ENCODE assay signal across 16 cellular contexts in genomic region chr6:32416031-32416430, GRCh38. TPM values are rescaled to one million over a fixed set of nuclear protein-coding genes. Genes with fewer than 3 reads are reported as not detected.
A peak's percentile ranks its signal among the peaks of the same experiment; 100 is the strongest.
DNase-seq lines count a peak whose midpoint lies in the region; ATAC-seq, FAIRE-seq and TF ChIP-seq lines count a peak whose summit lies in the region.
"Had no signal": no experiment of that assay in that cellular context is flagged by ENCODE, and none has a peak within 500 bp of the region (broad histone marks: within the 10 kb centered on the region; RNA-seq: fewer than 3 reads in every experiment).

No MANE protein-coding gene starts in this region.

- H3K4me1 ChIP-seq in KMS-11 (ENCODE audit: low read depth, poor library complexity, severe bottlenecking) (peaks cover 10% of the 10 kb centered on the region), keratinocyte (ENCODE audit: control insufficient read depth, extremely low read depth, insufficient read depth, low read length) (peaks cover 5% of the 10 kb centered on the region)
- H3K4me1 ChIP-seq: adrenal gland had no signal

- DNase-seq in Daoy (ENCODE audit: low read depth) (peak; percentile 28), WTC11 (ENCODE audit: low spot score) (no peak), keratinocyte (ENCODE audit: low read depth, low spot score) (no peak), DMS 273 treated with DMSO at 0.1 percent for 48 hours (lab: John Stamatoyannopoulos, UW) (no peak), putamen (ENCODE audit: low spot score) (no peak), cortex of kidney (lab: John Stamatoyannopoulos, UW) (no peak)

- POLR2A ChIA-PET in WTC11 (lab: Charles Lee): no interaction called here

- peaks cover 38% of the 10 kb centered on the region for H3K27me3 Mint-ChIP-seq in WTC11 (ENCODE audit: low read depth)

- H4K20me1 ChIP-seq in KMS-11 (ENCODE audit: insufficient read depth): no peaks in the 10 kb centered on the region
- H4K20me1 ChIP-seq in keratinocyte (ENCODE audit: control insufficient read depth, extremely low read depth, insufficient read depth, low read length): no peaks in the 10 kb centered on the region

- CTCF ChIA-PET in WTC11 (lab: Charles Lee): interaction anchor here (1.0 kb wide), 1 partner anchor 370 kb away, joined by 3 read pairs; no protein-coding TSS in a partner anchor

- H3K4me3 ChIP-seq in KMS-11 (IDR thresholded peaks at IDR 0.05; ENCODE audit: insufficient read depth, low read depth, low read length) (no peak overlapping the region), keratinocyte (ENCODE audit: control insufficient read depth in 2 of 3, extremely low read depth in 1 of 3, insufficient read depth in 2 of 3, low read depth in 1 of 3, low read length in 3 of 3) (peak overlapping the region in 1 of 3 experiments; percentile 26)
- H3K4me3 ChIP-seq: adrenal gland, left lung had no signal

- H3K27ac Mint-ChIP-seq in WTC11: no peak overlapping the region
- H3K27ac Mint-ChIP-seq: CD4-positive, alpha-beta T cell had no signal

- H3K27me3 ChIP-seq in KMS-11 (ENCODE audit: insufficient read depth, low read depth) (peaks cover 5% of the 10 kb centered on the region), keratinocyte (ENCODE audit: control insufficient read depth, extremely low read depth, insufficient read depth, low read length) (peaks cover 14% of the 10 kb centered on the region)

- dilution Hi-C loops in keratinocyte (cut with MboI; ENCODE audit: extremely low pct_ligation_motif_present, low sequenced_read_pairs): no loop called here

- peak overlapping the region; percentile 64; the same call in 1 of the 2 replicates for H3K4me3 Mint-ChIP-seq in WTC11
- H3K4me3 Mint-ChIP-seq: CD4-positive, alpha-beta T cell had no signal

- no peak overlapping the region for H3K9ac ChIP-seq in KMS-11
- no peak overlapping the region for H3K9ac ChIP-seq in keratinocyte (ENCODE audit: control insufficient read depth, extremely low read depth, insufficient read depth, low read length)

- no peaks in the 10 kb centered on the region for H3K36me3 ChIP-seq in KMS-11 (ENCODE audit: insufficient read depth)
- no peaks in the 10 kb centered on the region for H3K36me3 ChIP-seq in keratinocyte (ENCODE audit: control insufficient read depth in 2 of 2, extremely low read depth in 1 of 2, insufficient read depth in 2 of 2, low read length in 2 of 2)
- H3K36me3 ChIP-seq: adrenal gland, left lung had no signal

- peak overlapping the region; percentile 87; the same call in 1 of the 2 replicates for H2AFZ ChIP-seq in KMS-11 (ENCODE audit: low read depth)
- no peak overlapping the region for H2AFZ ChIP-seq in keratinocyte (ENCODE audit: control insufficient read depth, low read length)

- H3K4me2 ChIP-seq in KMS-11 (peak overlapping the region; percentile 70), keratinocyte (ENCODE audit: control insufficient read depth, extremely low read depth, insufficient read depth, low read depth, low read length) (peak overlapping the region; percentile 75)

- H3K9me3 ChIP-seq in keratinocyte (ENCODE audit: control insufficient read depth, low read depth, low read length): no peaks in the 10 kb centered on the region
- H3K9me3 ChIP-seq: adrenal gland, left lung had no signal

- no peak for FAIRE-seq in keratinocyte (lab: Jason Lieb, UNC)

- H3K9me1 ChIP-seq in keratinocyte (ENCODE audit: control insufficient read depth, extremely low read depth, insufficient read depth, low read length): no peaks in the 10 kb centered on the region

- no peaks in the 10 kb centered on the region for H3K9me3 Mint-ChIP-seq in WTC11
- H3K9me3 Mint-ChIP-seq: CD4-positive, alpha-beta T cell had no signal

- no peaks in the 10 kb centered on the region for H3K79me2 ChIP-seq in KMS-11 (ENCODE audit: insufficient read depth, low read depth)
- H3K79me2 ChIP-seq in keratinocyte (ENCODE audit: control insufficient read depth, insufficient read depth, low read length): no peaks in the 10 kb centered on the region

- H3K27ac ChIP-seq in KMS-11: no peak overlapping the region
- H3K27ac ChIP-seq in keratinocyte (ENCODE audit: control insufficient read depth, insufficient read depth, low read length): no peak overlapping the region
- H3K27ac ChIP-seq: adrenal gland, left lung had no signal

- ATAC-seq in WTC11: no peak
- ATAC-seq in HG02884 (IDR thresholded peaks at IDR 0.05; ENCODE audit: unreplicated experiment): no peak

- no peaks in the 10 kb centered on the region for H3K36me3 Mint-ChIP-seq in WTC11

- no peak for TF ChIP-seq CTCF in KMS-11 (conservative IDR thresholded peaks at IDR 0.05; ENCODE audit: low read depth, low read length)
- no peak for TF ChIP-seq CTCF in WTC11 (IDR thresholded peaks at IDR 0.05)
- TF ChIP-seq CTCF in keratinocyte (optimal IDR thresholded peaks at IDR 0.05 in 1 of 3, IDR thresholded peaks at IDR 0.05 in 1 of 3, conservative IDR thresholded peaks at IDR 0.05 in 1 of 3; ENCODE audit: extremely low read depth in 1 of 3, insufficient read depth in 2 of 3, low read length in 3 of 3): no peak

- H3K4me1 Mint-ChIP-seq in WTC11: peaks cover 7% of the 10 kb centered on the region; the same call in 1 of the 2 replicates

TF ChIP-seq in WTC11, 78 proteins besides CTCF, POLR2A, EP300 and RAD21:
- no peak for TF ChIP-seq JAZF1 (CRISPR knock-in tag; IDR thresholded peaks at IDR 0.05)
TF ChIP-seq in WTC11: peak in this region for 0.

RNA-seq across cellular contexts. Expression of gene BTNL2, which starts 9.1 kb away (rescaled TPM):
- not detected in 2 replicates for total RNA-seq in Daoy (2014; rRNA removed; shearing (Covaris generic))
- total RNA-seq in WTC11 (2021): not detected in 3 replicates
- polyA plus RNA-seq in keratinocyte: not detected in 3 replicates
- polyA plus RNA-seq in keratinocyte (2011; ENCODE audit: low read depth): not detected
- not detected in 2 replicates for polyA plus RNA-seq in keratinocyte (2011; cell fraction: cytosol; rRNA removed)
- polyA plus RNA-seq in keratinocyte (2011; cell fraction: nucleus; rRNA removed): not detected in 2 replicates
- not detected in 2 replicates for polyA plus RNA-seq in keratinocyte (2012; ENCODE audit: low replicate concordance)
- not detected in 3 replicates for polyA minus RNA-seq in keratinocyte
- polyA minus RNA-seq in keratinocyte (2011; cell fraction: cytosol; rRNA and poly(A)+ RNA removed): not detected
- not detected in 2 replicates for polyA minus RNA-seq in keratinocyte (2011; cell fraction: nucleus; rRNA and poly(A)+ RNA removed)
- total RNA-seq: cardiac septum; CD4-positive, alpha-beta T cell; esophagus mucosa; left lung; mononuclear cell; temporal lobe had no signal
- polyA plus RNA-seq: adrenal gland, AG04450 had no signal

RNA-seq across cellular contexts. Expression of gene HLA-DRA, which starts 23.7 kb away (rescaled TPM):
- 0.46 and 2.2 TPM in 2 replicates for total RNA-seq in Daoy (2014; rRNA removed; shearing (Covaris generic))
- total RNA-seq in WTC11 (2021): 2.8 to 3.9 TPM (median 3.6 TPM) in 3 replicates
- polyA plus RNA-seq in keratinocyte: 0.21 to 2.4 TPM in 2 of 3 replicates, not detected in the other
- not detected for polyA plus RNA-seq in keratinocyte (2011; ENCODE audit: low read depth)
- polyA plus RNA-seq in keratinocyte (2011; cell fraction: cytosol; rRNA removed): 0.07 TPM in 1 of 2 replicates, not detected in the other
- 0.09 TPM in 1 of 2 replicates, not detected in the other for polyA plus RNA-seq in keratinocyte (2011; cell fraction: nucleus; rRNA removed)
- polyA plus RNA-seq in keratinocyte (2012; ENCODE audit: low replicate concordance): not detected in 2 replicates
- polyA minus RNA-seq in keratinocyte: not detected in 3 replicates
- polyA minus RNA-seq in keratinocyte (2011; cell fraction: cytosol; rRNA and poly(A)+ RNA removed): not detected
- polyA minus RNA-seq in keratinocyte (2011; cell fraction: nucleus; rRNA and poly(A)+ RNA removed): not detected in 2 replicates
- polyA plus RNA-seq: AG04450 had no signal

RNA-seq across cellular contexts. Expression of gene TSBP1, which starts 44.3 kb away (rescaled TPM):
- not detected in 2 replicates for total RNA-seq in Daoy (2014; rRNA removed; shearing (Covaris generic))
- total RNA-seq in WTC11 (2021): not detected in 3 replicates
- not detected in 3 replicates for polyA plus RNA-seq in keratinocyte
- not detected for polyA plus RNA-seq in keratinocyte (2011; ENCODE audit: low read depth)
- not detected in 2 replicates for polyA plus RNA-seq in keratinocyte (2011; cell fraction: cytosol; rRNA removed)
- polyA plus RNA-seq in keratinocyte (2011; cell fraction: nucleus; rRNA removed): not detected in 2 replicates
- not detected in 2 replicates for polyA plus RNA-seq in keratinocyte (2012; ENCODE audit: low replicate concordance)
- not detected in 3 replicates for polyA minus RNA-seq in keratinocyte
- not detected for polyA minus RNA-seq in keratinocyte (2011; cell fraction: cytosol; rRNA and poly(A)+ RNA removed)
- not detected in 2 replicates for polyA minus RNA-seq in keratinocyte (2011; cell fraction: nucleus; rRNA and poly(A)+ RNA removed)
- total RNA-seq: adrenal gland; cardiac septum; CD4-positive, alpha-beta T cell; esophagus mucosa; left lung; mononuclear cell; temporal lobe had no signal
- polyA plus RNA-seq: adrenal gland, AG04450 had no signal
